In genomic region chr6:31834367-31834703, GRCh38 we compare ENCODE assay signal across 1 cellular context.
TF ChIP-seq lines count a peak whose summit lies in the region.

No MANE protein-coding gene starts in this region.

TF ChIP-seq in A549, 52 proteins besides CTCF, POLR2A, EP300 and RAD21 (continued from another document):
- peak; percentile 90 for TF ChIP-seq E2F6 (IDR thresholded peaks at IDR 0.05; ENCODE audit: borderline replicate concordance, low read depth)
- TF ChIP-seq MAX (IDR thresholded peaks at IDR 0.05), result peak; percentile 78
